ENCODE assay signal across 8 cellular contexts in genomic region chrX:123803331-123803983, GRCh38. TPM values are rescaled to one million over a fixed set of nuclear protein-coding genes. Genes with fewer than 3 reads are reported as not detected.
DNase-seq lines count a peak whose midpoint lies in the region; ATAC-seq, FAIRE-seq and TF ChIP-seq lines count a peak whose summit lies in the region.

No MANE protein-coding gene starts in this region.

- peak; percentile 92 for ATAC-seq in esophagus mucosa

- FAIRE-seq in H54 (lab: Jason Lieb, UNC), result peak; percentile 43

- DNase-seq in NCI-H446 treated with DMSO at 0.1 percent for 48 hours (lab: John Stamatoyannopoulos, UW) (peak; percentile 29), NCI-H446 (lab: John Stamatoyannopoulos, UW) (no peak), H54 (ENCODE audit: insufficient read length, low spot score) (no peak), NCI-H1092 treated with DMSO at 0.1 percent for 48 hours (lab: John Stamatoyannopoulos, UW) (peak; percentile 91), T follicular helper cell (ENCODE audit: low read depth) (peak; percentile 15), pulmonary artery endothelial cell (ENCODE audit: low read depth, low spot score) (peak; percentile 72), activated gamma-delta T cell treated with Interleukin-2 at 50 U/mL for 16 hours (no peak)

- no peak for TF ChIP-seq POLR2A in H54 (IDR thresholded peaks at IDR 0.05; ENCODE audit: low read depth, low read length)

RNA-seq across cellular contexts. Expression of gene XIAP, which starts 56.4 kb away (rescaled TPM):
- total RNA-seq in esophagus mucosa (45.2 TPM), pulmonary artery endothelial cell (33.6 and 39.3 TPM in 2 replicates)

Comparison
In these comparisons a context has a peak if more than half of its experiments do, and no peak if none do; other contexts are left out.
1. DNase-seq: peak in NCI-H446 treated with DMSO at 0.1 percent for 48 hours (single experiment), NCI-H1092 treated with DMSO at 0.1 percent for 48 hours (single experiment), T follicular helper cell (single experiment) and pulmonary artery endothelial cell (single experiment); none in NCI-H446 (0 of 2), H54 (single experiment) and activated gamma-delta T cell treated with Interleukin-2 at 50 U/mL for 16 hours (single experiment).